Comparison of ENCODE assay signal across 9 cellular contexts in the genomic region with DNA sequence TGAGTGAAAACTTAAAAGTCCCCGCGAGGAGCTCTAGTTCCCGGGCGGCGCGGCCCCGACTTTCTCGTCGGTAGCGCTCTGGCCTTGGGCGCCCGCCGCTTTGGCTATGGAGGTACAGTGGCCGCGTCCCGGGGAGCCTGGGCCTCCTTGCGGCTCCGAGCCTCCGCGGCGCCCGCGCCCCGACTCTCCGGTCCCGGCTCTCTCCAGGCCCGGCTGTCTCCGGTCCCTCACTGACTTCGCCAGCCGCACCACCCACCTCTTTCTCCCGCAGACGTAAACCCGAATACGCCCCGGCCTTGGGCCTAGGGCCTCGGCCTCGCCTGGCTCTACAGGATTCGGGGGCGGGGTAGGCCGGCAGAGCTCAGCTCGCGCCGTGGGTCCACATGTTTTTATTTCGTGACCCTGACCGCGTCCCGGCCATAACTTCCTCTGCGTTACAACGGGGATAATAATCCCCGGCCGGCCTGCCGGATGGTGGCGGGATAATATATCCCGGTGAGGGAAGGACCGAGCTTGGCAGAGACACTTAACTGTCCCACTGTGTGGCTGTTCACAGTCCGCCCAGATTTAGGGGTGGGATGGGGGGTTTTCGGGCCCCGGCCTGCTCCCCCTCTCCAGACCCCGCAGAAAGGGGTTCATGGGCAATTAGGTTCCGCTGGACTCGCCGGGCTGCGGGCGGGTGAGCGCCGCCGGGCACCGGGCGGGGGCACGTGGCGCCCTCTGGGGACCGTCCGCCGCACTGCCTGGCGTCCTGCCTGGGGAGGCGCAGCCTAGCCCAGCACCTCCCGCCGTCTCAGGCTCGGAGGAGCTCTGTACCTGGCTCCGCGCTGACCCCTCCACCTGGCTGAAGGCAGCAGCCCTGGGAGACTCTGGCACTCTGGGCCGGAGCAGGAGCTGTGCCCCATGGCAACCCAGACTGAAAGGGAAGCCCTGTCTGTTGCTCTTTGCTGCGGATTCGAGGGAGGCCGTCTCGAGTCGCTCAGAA. TPM values are rescaled to one million over a fixed set of nuclear protein-coding genes. Genes with fewer than 3 reads are reported as not detected.
DNase-seq lines count a peak whose midpoint lies in the region; ATAC-seq and TF ChIP-seq lines count a peak whose summit lies in the region.
"Had no signal": no experiment of that assay in that cellular context is flagged by ENCODE, and none has a peak within 500 bp of the region (broad histone marks: within the 10 kb centered on the region; RNA-seq: fewer than 3 reads in every experiment).

No MANE protein-coding gene starts in this region.

- peak overlapping the region; percentile 98 for H3K4me3 Mint-ChIP-seq in Calu3 (ENCODE audit: low read depth, unreplicated experiment)

- no peaks in the 10 kb centered on the region for H3K27me3 Mint-ChIP-seq in Calu3 (ENCODE audit: unreplicated experiment)

- peaks cover 14% of the 10 kb centered on the region for H3K4me1 Mint-ChIP-seq in Calu3 (ENCODE audit: low read depth, unreplicated experiment)
- H3K4me1 Mint-ChIP-seq: IgD-negative memory B cell had no signal

- H3K9me3 ChIP-seq in muscle layer of colon (ENCODE audit: low read length): no peaks in the 10 kb centered on the region

- BruUV-seq in Calu3 (replicated peaks; lab: Mats Ljungman, UMichigan): TSS peak; percentile 62

- H3K9ac ChIP-seq in muscle layer of colon (ENCODE audit: low read length): no peak overlapping the region

- peaks cover 48 to 75% of the 10 kb centered on the region in 2 donors for H3K27me3 ChIP-seq in muscle layer of colon (ENCODE audit: control insufficient read depth in 1 of 2, insufficient read depth in 2 of 2, low read length in 2 of 2)

- peaks cover 30% of the 10 kb centered on the region for H3K36me3 Mint-ChIP-seq in Calu3 (ENCODE audit: insufficient read depth, unreplicated experiment)
- H3K36me3 Mint-ChIP-seq: IgD-negative memory B cell had no signal

- H3K27ac ChIP-seq in muscle layer of colon (ENCODE audit: low read depth, low read length): no peak overlapping the region

- TF ChIP-seq CTCF in Calu3 (IDR thresholded peaks at IDR 0.05; ENCODE audit: unreplicated experiment) (peak; percentile 82), epithelial cell of esophagus (IDR thresholded peaks at IDR 0.05; ENCODE audit: insufficient read depth, low read depth, low read length, missing control alignments) (peak; percentile 48)

- intact Hi-C loops in Calu3 (cut with micrococcal nuclease; ENCODE audit: unreplicated experiment): loop anchor here (2.0 to 5.0 kb wide), 4 partner anchors 207 to 548 kb away; no protein-coding TSS in a partner anchor

- no peaks in the 10 kb centered on the region for H3K36me3 ChIP-seq in muscle layer of colon (ENCODE audit: insufficient read depth, low read length)

- H3K4me1 ChIP-seq in muscle layer of colon (ENCODE audit: insufficient read depth, low read length): no peaks in the 10 kb centered on the region

- peak overlapping the region; percentile 28 for H3K4me3 ChIP-seq in epithelial cell of esophagus (ENCODE audit: low read length)
- peak overlapping the region; percentile 25 to 35 for H3K4me3 ChIP-seq in muscle layer of colon (ENCODE audit: low read depth in 1 of 2, low read length in 2 of 2)

- H3K9me3 Mint-ChIP-seq in Calu3 (ENCODE audit: low read depth, unreplicated experiment): no peaks in the 10 kb centered on the region

- peak; percentile 93 for DNase-seq in Calu3
- peak; percentile 49 to 72 for DNase-seq in NCI-H1930 (lab: John Stamatoyannopoulos, UW)
- peak; percentile 62 for DNase-seq in epithelial cell of esophagus (ENCODE audit: low read depth)
- no peak for DNase-seq in NCI-H2107 treated with DMSO at 0.1 percent for 48 hours (lab: John Stamatoyannopoulos, UW; ENCODE audit: unreplicated experiment)
- DNase-seq in NCI-H187 (lab: John Stamatoyannopoulos, UW): no peak

- peak overlapping the region; percentile 93 for H3K27ac Mint-ChIP-seq in Calu3 (ENCODE audit: unreplicated experiment)

- peak; percentile 78 for ATAC-seq in GM21390 (IDR thresholded peaks at IDR 0.05; ENCODE audit: unreplicated experiment)
- ATAC-seq in GM21723 (IDR thresholded peaks at IDR 0.05; ENCODE audit: unreplicated experiment): no peak

- CTCF ChIA-PET in Calu3 (lab: Charles Lee): interaction anchor here (0.6 to 2.7 kb wide), 10 partner anchors 10 to 884 kb away, joined by 3 to 11 read pairs (median 4); partner anchors contain the start of gene TBX18

RNA-seq across cellular contexts. Expression of gene TBX18, which starts 10.1 kb away (rescaled TPM):
- total RNA-seq in Calu3 (2022): 48.5 and 49.2 TPM in 2 replicates

Comparison
In these comparisons a context has a peak if more than half of its experiments do, and no peak if none do; other contexts are left out.
1. DNase-seq: peak in Calu3 (single experiment), NCI-H1930 (2 of 2) and epithelial cell of esophagus (single experiment); none in NCI-H2107 treated with DMSO at 0.1 percent for 48 hours (single experiment) and NCI-H187 (0 of 2).